1 cellular context compared by ENCODE assay signal in genomic region chr2:55421326-55421725, GRCh38.
TF ChIP-seq lines count a peak whose summit lies in the region.

No MANE protein-coding gene starts in this region.

TF ChIP-seq in K562, 482 proteins besides CTCF, POLR2A, EP300 and RAD21 (continued from another document):
- TF ChIP-seq, protein P1, sequence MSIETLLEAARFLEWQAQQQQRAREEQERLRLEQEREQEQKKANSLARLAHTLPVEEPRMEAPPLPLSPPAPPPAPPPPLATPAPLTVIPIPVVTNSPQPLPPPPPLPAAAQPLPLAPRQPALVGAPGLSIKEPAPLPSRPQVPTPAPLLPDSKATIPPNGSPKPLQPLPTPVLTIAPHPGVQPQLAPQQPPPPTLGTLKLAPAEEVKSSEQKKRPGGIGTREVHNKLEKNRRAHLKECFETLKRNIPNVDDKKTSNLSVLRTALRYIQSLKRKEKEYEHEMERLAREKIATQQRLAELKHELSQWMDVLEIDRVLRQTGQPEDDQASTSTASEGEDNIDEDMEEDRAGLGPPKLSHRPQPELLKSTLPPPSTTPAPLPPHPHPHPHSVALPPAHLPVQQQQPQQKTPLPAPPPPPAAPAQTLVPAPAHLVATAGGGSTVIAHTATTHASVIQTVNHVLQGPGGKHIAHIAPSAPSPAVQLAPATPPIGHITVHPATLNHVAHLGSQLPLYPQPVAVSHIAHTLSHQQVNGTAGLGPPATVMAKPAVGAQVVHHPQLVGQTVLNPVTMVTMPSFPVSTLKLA (conservative IDR thresholded peaks at IDR 0.05): no peak
- no peak for TF ChIP-seq ELK3 (CRISPR knock-in tag; IDR thresholded peaks at IDR 0.05)
- TF ChIP-seq ZBTB9 (CRISPR knock-in tag; IDR thresholded peaks at IDR 0.05): no peak
- no peak for TF ChIP-seq POU5F1 (IDR thresholded peaks at IDR 0.05; ENCODE audit: borderline replicate concordance, low read depth, low read length, partially characterized antibody)
- TF ChIP-seq BCOR (IDR thresholded peaks at IDR 0.05): 0 out of 2 replicates have a peak, but pooled peaks have one; percentile 26
- no peak for TF ChIP-seq ID3 (CRISPR knock-in tag; IDR thresholded peaks at IDR 0.05)
- TF ChIP-seq ID3 (tag; IDR thresholded peaks at IDR 0.05): no peak
- TF ChIP-seq HBP1 (CRISPR knock-in tag; IDR thresholded peaks at IDR 0.05): no peak
- TF ChIP-seq YY1 (IDR thresholded peaks at IDR 0.05; ENCODE audit: borderline replicate concordance in 1 of 3, control insufficient read depth in 1 of 3, extremely low read depth in 1 of 3, insufficient read depth in 3 of 3, insufficient read length in 1 of 3, insufficient replicate concordance in 2 of 3, low read depth in 1 of 3, low read length in 2 of 3): no peak
- 0 out of 2 replicates have a peak, but pooled peaks have one; percentile 18 for TF ChIP-seq ZNF121 (CRISPR knock-in tag; conservative IDR thresholded peaks at IDR 0.05)
- TF ChIP-seq, protein P2, sequence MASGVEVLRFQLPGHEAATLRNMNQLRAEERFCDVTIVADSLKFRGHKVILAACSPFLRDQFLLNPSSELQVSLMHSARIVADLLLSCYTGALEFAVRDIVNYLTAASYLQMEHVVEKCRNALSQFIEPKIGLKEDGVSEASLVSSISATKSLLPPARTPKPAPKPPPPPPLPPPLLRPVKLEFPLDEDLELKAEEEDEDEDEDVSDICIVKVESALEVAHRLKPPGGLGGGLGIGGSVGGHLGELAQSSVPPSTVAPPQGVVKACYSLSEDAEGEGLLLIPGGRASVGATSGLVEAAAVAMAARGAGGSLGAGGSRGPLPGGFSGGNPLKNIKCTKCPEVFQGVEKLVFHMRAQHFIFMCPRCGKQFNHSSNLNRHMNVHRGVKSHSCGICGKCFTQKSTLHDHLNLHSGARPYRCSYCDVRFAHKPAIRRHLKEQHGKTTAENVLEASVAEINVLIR (CRISPR knock-in tag; IDR thresholded peaks at IDR 0.05): no peak
